ENCODE assay signal across 25 cellular contexts in the genomic region with DNA sequence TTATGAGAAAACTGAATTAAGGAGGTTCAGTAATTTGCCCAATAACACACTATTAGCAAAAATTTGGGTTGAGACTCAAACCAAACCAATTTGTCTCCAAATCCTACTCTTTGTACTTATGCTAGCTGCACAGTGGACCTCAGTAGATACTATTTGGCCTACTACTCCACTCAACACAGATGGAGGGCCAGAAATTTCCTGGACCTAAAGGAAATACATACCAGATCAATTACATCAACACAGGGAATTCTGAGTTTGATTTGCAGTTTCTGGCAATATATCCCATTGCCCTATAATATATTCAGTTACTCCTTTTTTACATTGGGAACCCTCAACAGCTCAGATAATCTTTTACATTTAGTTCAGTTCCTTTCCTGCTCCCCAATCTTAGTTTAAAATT.
"Had no signal": no experiment of that assay in that cellular context is flagged by ENCODE, and none has a peak within 500 bp of the region (broad histone marks: within the 10 kb centered on the region; RNA-seq: fewer than 3 reads in every experiment).

No MANE protein-coding gene starts in this region.

- H3K27ac ChIP-seq: body of pancreas, Peyer's patch, RWPE1, SJSA1 had no signal

- H3K27me3 ChIP-seq: body of pancreas, Peyer's patch, SJSA1 had no signal

- DNase-seq: activated CD4-positive, alpha-beta T cell treated with anti-CD3 and anti-CD28 coated beads for 48 hours; activated CD4-positive, alpha-beta T cell treated with anti-CD3 and anti-CD28 coated beads, Interleukin-2, amount 50 U/mL, for 4 hours; activated CD4-positive, CD25-positive, alpha-beta regulatory T cell treated with anti-CD3 and anti-CD28 coated beads, Interleukin-2, amount 50 U/mL, for 72 hours; activated CD8-positive, alpha-beta memory T cell treated with anti-CD3 and anti-CD28 coated beads, Interleukin-2, amount 10 ng/mL, durations not matched to agents 7 days and 5 days; activated effector memory CD4-positive, alpha-beta T cell treated with Interleukin-2 at 50 U/mL for 16 hours; activated naive CD4-positive, alpha-beta T cell; activated T-cell treated with anti-CD3 and anti-CD28 coated beads, Interleukin-2, amount 50 U/mL, for 24 hours; aorta; body of pancreas; Kasumi-1; NCI-H1105 treated with DMSO at 0.1 percent for 48 hours; NCI-H1436 treated with DMSO at 0.1 percent for 48 hours; NCI-H187; NCI-H2171; NCI-H2227 treated with DMSO at 0.1 percent for 48 hours; NCI-H446 treated with DMSO at 0.1 percent for 48 hours; NCI-H524 treated with DMSO at 0.1 percent for 48 hours; NCI-H748 treated with DMSO at 0.1 percent for 48 hours; Peyer's patch; SHP77 had no signal

- H3K4me1 Mint-ChIP-seq: activated CD8-positive, alpha-beta memory T cell treated with anti-CD3 and anti-CD28 coated beads, Interleukin-2, amount 10 ng/mL, durations not matched to agents 7 days and 5 days; activated naive CD4-positive, alpha-beta T cell treated with anti-CD3 and anti-CD28 coated beads, Interleukin-2, amount 50 U/mL, for 24 hours had no signal

- H3K9me3 ChIP-seq: body of pancreas, SJSA1 had no signal

- H3K4me3 Mint-ChIP-seq: activated CD8-positive, alpha-beta memory T cell treated with anti-CD3 and anti-CD28 coated beads, Interleukin-2, amount 10 ng/mL, durations not matched to agents 7 days and 5 days; activated naive CD4-positive, alpha-beta T cell treated with anti-CD3 and anti-CD28 coated beads, Interleukin-2, amount 50 U/mL, for 24 hours; activated T-cell treated with anti-CD3 and anti-CD28 coated beads, Interleukin-2, amount 50 U/mL, for 24 hours; activated T-helper 1 cell treated with anti-CD3 and anti-CD28 coated beads, Interleukin-12 subunit alpha, Interleukin-12 subunit beta, Interleukin-2, Interleukin-4 antibody, amounts not matched to agents 30 ng/mL and 10 ng/mL and 1 ng/mL, durations not matched to agents 14 hours and 24 hours and 36 hours; T-helper 1 cell treated with Interleukin-12 subunit alpha and Interleukin-12 subunit beta and Interleukin-4 antibody, amounts not matched to agents 30 μg/mL and 1 μg/mL, for 36 hours had no signal

- H3K4me1 ChIP-seq: body of pancreas, Peyer's patch, SJSA1 had no signal

- H3K36me3 Mint-ChIP-seq: activated CD8-positive, alpha-beta memory T cell treated with anti-CD3 and anti-CD28 coated beads, Interleukin-2, amount 10 ng/mL, durations not matched to agents 7 days and 5 days; activated naive CD4-positive, alpha-beta T cell treated with anti-CD3 and anti-CD28 coated beads, Interleukin-2, amount 50 U/mL, for 24 hours had no signal

- ATAC-seq: activated CD8-positive, alpha-beta memory T cell treated with anti-CD3 and anti-CD28 coated beads, Interleukin-2, amount 10 ng/mL, durations not matched to agents 7 days and 5 days; body of pancreas had no signal

- H3K27ac Mint-ChIP-seq: activated CD8-positive, alpha-beta memory T cell treated with anti-CD3 and anti-CD28 coated beads, Interleukin-2, amount 10 ng/mL, durations not matched to agents 7 days and 5 days; activated naive CD4-positive, alpha-beta T cell treated with anti-CD3 and anti-CD28 coated beads, Interleukin-2, amount 50 U/mL, for 24 hours; activated T-cell treated with anti-CD3 and anti-CD28 coated beads, Interleukin-2, amount 50 U/mL, for 24 hours; activated T-helper 1 cell treated with anti-CD3 and anti-CD28 coated beads, Interleukin-12 subunit alpha, Interleukin-12 subunit beta, Interleukin-2, Interleukin-4 antibody, amounts not matched to agents 30 ng/mL and 10 ng/mL and 1 ng/mL, durations not matched to agents 14 hours and 24 hours and 36 hours; T-helper 1 cell treated with Interleukin-12 subunit alpha and Interleukin-12 subunit beta and Interleukin-4 antibody, amounts not matched to agents 30 μg/mL and 1 μg/mL, for 36 hours had no signal

- H3K36me3 ChIP-seq: Peyer's patch, SJSA1 had no signal

- H3K4me3 ChIP-seq: body of pancreas, Peyer's patch, SJSA1 had no signal

- H3K27me3 Mint-ChIP-seq: activated CD8-positive, alpha-beta memory T cell treated with anti-CD3 and anti-CD28 coated beads, Interleukin-2, amount 10 ng/mL, durations not matched to agents 7 days and 5 days; activated naive CD4-positive, alpha-beta T cell treated with anti-CD3 and anti-CD28 coated beads, Interleukin-2, amount 50 U/mL, for 24 hours; activated T-cell treated with anti-CD3 and anti-CD28 coated beads, Interleukin-2, amount 50 U/mL, for 24 hours had no signal
